8 cellular contexts compared by ENCODE assay signal in the genomic region with DNA sequence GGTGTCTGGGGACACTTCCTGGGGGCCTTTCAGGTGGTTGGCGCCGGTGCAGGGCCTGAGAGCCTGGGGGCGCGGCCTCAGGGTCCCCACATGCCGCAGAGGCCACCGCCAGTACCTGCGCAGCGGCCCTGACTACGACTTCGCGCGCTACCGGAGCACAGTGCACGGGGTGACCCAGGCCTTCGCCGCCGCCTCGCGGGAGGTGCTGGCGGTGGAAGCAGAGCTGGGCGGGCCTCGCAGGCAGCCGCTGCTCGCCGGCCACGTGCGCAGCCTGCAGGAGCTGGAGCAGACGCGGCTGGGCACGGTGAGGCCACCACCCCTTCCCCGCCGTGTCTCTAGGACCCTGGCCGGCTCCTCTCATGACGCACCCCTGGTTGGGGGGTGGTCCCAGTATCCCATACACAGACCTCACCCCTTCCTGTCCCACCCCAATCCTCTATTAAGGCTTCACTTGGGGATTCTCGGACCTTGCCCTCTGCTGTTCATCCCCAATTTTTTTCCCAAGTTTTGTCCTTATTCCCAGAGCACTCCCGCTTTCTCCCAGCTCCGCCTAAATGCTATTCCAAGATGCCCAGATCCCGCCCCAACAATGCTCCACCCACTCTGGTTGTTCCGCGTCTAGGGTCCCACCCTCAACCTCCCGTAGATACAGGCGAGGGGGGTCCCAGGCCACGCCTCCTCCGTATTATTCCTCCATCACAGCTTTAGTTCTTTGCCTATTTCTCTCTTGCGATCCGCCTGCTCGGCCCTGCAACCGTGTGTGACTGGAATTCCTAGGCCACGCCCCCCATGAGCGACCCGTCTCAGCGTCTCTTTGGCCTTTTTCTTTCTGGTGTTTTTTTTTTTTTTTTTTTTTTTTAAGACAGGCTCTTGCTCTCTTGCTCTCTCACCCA. TPM values are rescaled to one million over a fixed set of nuclear protein-coding genes. Genes with fewer than 3 reads are reported as not detected.
A peak's percentile ranks its signal among the peaks of the same experiment; 100 is the strongest.
DNase-seq lines count a peak whose midpoint lies in the region; ATAC-seq, FAIRE-seq and TF ChIP-seq lines count a peak whose summit lies in the region.

No MANE protein-coding gene starts in this region.

- peak overlapping the region; percentile 92 for H2AFZ ChIP-seq in endothelial cell of umbilical vein (ENCODE audit: low read depth, low read length)

- H3K9me3 ChIP-seq in endothelial cell of umbilical vein (replicated peaks; ENCODE audit: control insufficient read depth, insufficient read depth, low read length) (no peaks in the 10 kb centered on the region), mononuclear cell (ENCODE audit: low read depth, low read length) (no peaks in the 10 kb centered on the region)

- peaks cover 0 to 2% of the 10 kb centered on the region in 2 experiments for H3K36me3 ChIP-seq in endothelial cell of umbilical vein (ENCODE audit: control insufficient read depth in 2 of 2, extremely low read depth in 1 of 2, insufficient read depth in 2 of 2, low read length in 2 of 2)

- TF ChIP-seq POLR2A in endothelial cell of umbilical vein (IDR thresholded peaks at IDR 0.05; ENCODE audit: low read depth, low read length) = no peak

- CTCF ChIA-PET in AG04449 (lab: Yijun Ruan, JAX) = interaction anchor here (0.6 to 15.9 kb wide), 29 partner anchors 8 to 282 kb away, joined by 3 to 286 read pairs (median 4); partner anchors contain the start of genes ELL, KXD1, UBA52 and UPF1
- CTCF ChIA-PET in endothelial cell of umbilical vein (lab: Charles Lee) = interaction anchor here (0.6 to 3.4 kb wide), 34 partner anchors 9 to 330 kb away, joined by 3 to 24 read pairs (median 4); partner anchors contain the start of genes COPE, DDX49, ELL and KXD1

- POLR2A ChIA-PET in AG04449 (lab: Yijun Ruan, JAX) = interaction anchor here (0.5 to 1.9 kb wide), 5 partner anchors 18 to 242 kb away, joined by 3 to 8 read pairs (median 5); partner anchors contain the start of genes KXD1, UBA52 and UPF1
- POLR2A ChIA-PET in endothelial cell of umbilical vein (lab: Charles Lee) = interaction anchor here (0.7 to 1.4 kb wide), 5 partner anchors 17 to 70 kb away, joined by 3 to 9 read pairs (median 3); partner anchors contain the start of gene UBA52

- TF ChIP-seq CTCF in AG04449 (IDR thresholded peaks at IDR 0.05; ENCODE audit: insufficient read depth, low read length, missing control alignments) = peak; percentile 27
- peak in 1 of 2 donors; percentile 37 for TF ChIP-seq CTCF in endothelial cell of umbilical vein (IDR thresholded peaks at IDR 0.05; ENCODE audit: extremely low read depth in 1 of 2, insufficient read depth in 1 of 2, low read depth in 1 of 2, low read length in 2 of 2)

- H3K4me3 ChIP-seq in AG04449 (ENCODE audit: low read depth, low read length) (peak overlapping the region; percentile 72), endothelial cell of umbilical vein (replicated peaks in 1 of 3; ENCODE audit: insufficient read depth in 1 of 3, low read depth in 1 of 3, low read length in 3 of 3) (peak overlapping the region; percentile 32 to 78 (median 65)), mononuclear cell (ENCODE audit: low read length) (peak overlapping the region; percentile 66)

- peaks cover 3% of the 10 kb centered on the region for H3K27me3 Mint-ChIP-seq in stimulated activated naive CD8-positive, alpha-beta T cell treated with anti-CD3 and anti-CD28 coated beads, Interleukin-15, amount 100 ng/mL, for 72 hours

- intact Hi-C loops in endothelial cell of umbilical vein (cut with micrococcal nuclease) = loop anchor here (1.0 kb wide), 2 partner anchors 67 to 330 kb away; partner anchors contain the start of genes COPE, DDX49 and ELL

- DNase-seq in AG04449 (ENCODE audit: low read depth, low spot score) (no peak), NCI-H446 (lab: John Stamatoyannopoulos, UW) (peak; percentile 70 to 87), endothelial cell of umbilical vein (ENCODE audit: low read depth, low spot score) (peak; percentile 54)
- peak; percentile 67 to 70 for DNase-seq in activated CD4-positive, alpha-beta T cell treated with anti-CD3 and anti-CD28 coated beads, Interleukin-2, amount 50 U/mL, for 48 hours
- DNase-seq in stimulated activated naive CD8-positive, alpha-beta T cell treated with anti-CD3 and anti-CD28 coated beads, Interleukin-15, amount 100 ng/mL, for 72 hours = peak; percentile 84 to 86

- peak overlapping the region; percentile 16 for H3K27ac ChIP-seq in endothelial cell of umbilical vein (ENCODE audit: insufficient read depth, low read depth, low read length)

- H3K9ac ChIP-seq in endothelial cell of umbilical vein (replicated peaks; ENCODE audit: extremely low read depth, insufficient read depth, low read length) = peak overlapping the region; percentile 56

- H3K27me3 ChIP-seq in endothelial cell of umbilical vein (ENCODE audit: control insufficient read depth in 2 of 2, insufficient read depth in 2 of 2, low read length in 2 of 2) (no peaks in the 10 kb centered on the region), mononuclear cell (ENCODE audit: insufficient read depth, low read length) (no peaks in the 10 kb centered on the region)

- peak overlapping the region; percentile 91 to 95 for H3K4me3 Mint-ChIP-seq in stimulated activated naive CD8-positive, alpha-beta T cell treated with anti-CD3 and anti-CD28 coated beads, Interleukin-15, amount 100 ng/mL, for 72 hours

- H3K9me1 ChIP-seq in endothelial cell of umbilical vein (replicated peaks; ENCODE audit: control insufficient read depth, extremely low read depth, insufficient read depth, low read length) = no peaks in the 10 kb centered on the region

- H3K9me3 Mint-ChIP-seq in stimulated activated naive CD8-positive, alpha-beta T cell treated with anti-CD3 and anti-CD28 coated beads, Interleukin-15, amount 100 ng/mL, for 72 hours = no peaks in the 10 kb centered on the region

- peak; percentile 86 for FAIRE-seq in endothelial cell of umbilical vein (lab: Jason Lieb, UNC)

- ATAC-seq in GM18511 (IDR thresholded peaks at IDR 0.05; ENCODE audit: unreplicated experiment) = peak; percentile 37
- ATAC-seq in HG03066 (IDR thresholded peaks at IDR 0.05; ENCODE audit: low read depth, unreplicated experiment) = peak; percentile 19
- peak; percentile 79 for ATAC-seq in stimulated activated naive CD8-positive, alpha-beta T cell treated with anti-CD3 and anti-CD28 coated beads, Interleukin-15, amount 100 ng/mL, for 72 hours

- peaks cover 18% of the 10 kb centered on the region for H3K4me1 ChIP-seq in endothelial cell of umbilical vein (ENCODE audit: control insufficient read depth, extremely low read depth, insufficient read depth, low read length)
- peaks cover 48% of the 10 kb centered on the region for H3K4me1 ChIP-seq in mononuclear cell (ENCODE audit: insufficient read depth, low read length)

- H4K20me1 ChIP-seq in endothelial cell of umbilical vein (replicated peaks; ENCODE audit: control insufficient read depth, extremely low read depth, insufficient read depth, low read length) = no peaks in the 10 kb centered on the region

- no TSS peak for BruUV-seq in endothelial cell of umbilical vein (replicated peaks; lab: Mats Ljungman, UMichigan)

- dilution Hi-C loops in endothelial cell of umbilical vein (cut with MboI; ENCODE audit: extremely low pct_ligation_motif_present, low sequenced_read_pairs) = no loop called here

- no peaks in the 10 kb centered on the region for H3K79me2 ChIP-seq in endothelial cell of umbilical vein (ENCODE audit: control insufficient read depth, insufficient read depth, low read length)

- H3K4me2 ChIP-seq in endothelial cell of umbilical vein (ENCODE audit: insufficient read depth, low read length) = peak overlapping the region; percentile 68

- H3K4me1 Mint-ChIP-seq in stimulated activated naive CD8-positive, alpha-beta T cell treated with anti-CD3 and anti-CD28 coated beads, Interleukin-15, amount 100 ng/mL, for 72 hours = peaks cover 69% of the 10 kb centered on the region

- peak overlapping the region; percentile 90 to 98 for H3K27ac Mint-ChIP-seq in stimulated activated naive CD8-positive, alpha-beta T cell treated with anti-CD3 and anti-CD28 coated beads, Interleukin-15, amount 100 ng/mL, for 72 hours

RNA-seq across cellular contexts. Expression of gene REX1BD, which starts 1.0 kb away (rescaled TPM):
- total RNA-seq in endothelial cell of umbilical vein (64.0 and 64.4 TPM in 2 replicates), mononuclear cell (48.7 TPM)
- polyA plus RNA-seq in endothelial cell of umbilical vein = 90.9 and 115 TPM in 2 replicates
- 43.9 and 61.4 TPM in 2 replicates for polyA plus RNA-seq in endothelial cell of umbilical vein (2011; cell fraction: cytosol; rRNA removed)
- polyA plus RNA-seq in endothelial cell of umbilical vein (2011; cell fraction: nucleus; rRNA removed) = 123 and 146 TPM in 2 replicates
- polyA plus RNA-seq in endothelial cell of umbilical vein (2012) = 48.8 and 72.1 TPM in 2 replicates
- polyA minus RNA-seq in endothelial cell of umbilical vein = 6.2 and 12.6 TPM in 2 replicates
- polyA minus RNA-seq in endothelial cell of umbilical vein (2011; cell fraction: cytosol; rRNA and poly(A)+ RNA removed) = 21.3 TPM
- 6.5 and 10.3 TPM in 2 replicates for polyA minus RNA-seq in endothelial cell of umbilical vein (2011; cell fraction: nucleus; rRNA and poly(A)+ RNA removed)

RNA-seq across cellular contexts. Expression of gene CRLF1, which starts 17.0 kb away (rescaled TPM):
- total RNA-seq in endothelial cell of umbilical vein = not detected in 2 replicates
- polyA plus RNA-seq in endothelial cell of umbilical vein = 0.18 and 0.37 TPM in 2 replicates
- polyA plus RNA-seq in endothelial cell of umbilical vein (2011; cell fraction: cytosol; rRNA removed) = 0.11 and 0.19 TPM in 2 replicates
- not detected in 2 replicates for polyA plus RNA-seq in endothelial cell of umbilical vein (2011; cell fraction: nucleus; rRNA removed)
- 1.6 and 2.4 TPM in 2 replicates for polyA plus RNA-seq in endothelial cell of umbilical vein (2012)
- polyA minus RNA-seq in endothelial cell of umbilical vein = 0.49 TPM in 1 of 2 replicates, not detected in the other
- not detected for polyA minus RNA-seq in endothelial cell of umbilical vein (2011; cell fraction: cytosol; rRNA and poly(A)+ RNA removed)
- not detected in 2 replicates for polyA minus RNA-seq in endothelial cell of umbilical vein (2011; cell fraction: nucleus; rRNA and poly(A)+ RNA removed)
- total RNA-seq in mononuclear cell = 0.21 TPM

RNA-seq across cellular contexts. Expression of gene UBA52, which starts 18.0 kb away (rescaled TPM):
- total RNA-seq in endothelial cell of umbilical vein (1,218 and 1,221 TPM in 2 replicates), mononuclear cell (1,795 TPM)
- 3,506 and 3,571 TPM in 2 replicates for polyA plus RNA-seq in endothelial cell of umbilical vein
- 2,771 and 2,866 TPM in 2 replicates for polyA plus RNA-seq in endothelial cell of umbilical vein (2011; cell fraction: cytosol; rRNA removed)
- polyA plus RNA-seq in endothelial cell of umbilical vein (2011; cell fraction: nucleus; rRNA removed) = 575 and 662 TPM in 2 replicates
- 2,341 and 2,861 TPM in 2 replicates for polyA plus RNA-seq in endothelial cell of umbilical vein (2012)
- polyA minus RNA-seq in endothelial cell of umbilical vein = 1,836 and 1,951 TPM in 2 replicates
- polyA minus RNA-seq in endothelial cell of umbilical vein (2011; cell fraction: cytosol; rRNA and poly(A)+ RNA removed) = 681 TPM
- 118 and 161 TPM in 2 replicates for polyA minus RNA-seq in endothelial cell of umbilical vein (2011; cell fraction: nucleus; rRNA and poly(A)+ RNA removed)

RNA-seq across cellular contexts. Expression of gene TMEM59L, which starts 23.0 kb away (rescaled TPM):
- 0.25 and 0.97 TPM in 2 replicates for total RNA-seq in endothelial cell of umbilical vein
- polyA plus RNA-seq in endothelial cell of umbilical vein = 0.43 and 0.60 TPM in 2 replicates
- 0.14 and 0.25 TPM in 2 replicates for polyA plus RNA-seq in endothelial cell of umbilical vein (2011; cell fraction: cytosol; rRNA removed)
- 2.0 and 2.1 TPM in 2 replicates for polyA plus RNA-seq in endothelial cell of umbilical vein (2011; cell fraction: nucleus; rRNA removed)
- 0.83 and 0.90 TPM in 2 replicates for polyA plus RNA-seq in endothelial cell of umbilical vein (2012)
- polyA minus RNA-seq in endothelial cell of umbilical vein = 0.27 TPM in 1 of 2 replicates, not detected in the other
- not detected for polyA minus RNA-seq in endothelial cell of umbilical vein (2011; cell fraction: cytosol; rRNA and poly(A)+ RNA removed)
- not detected in 2 replicates for polyA minus RNA-seq in endothelial cell of umbilical vein (2011; cell fraction: nucleus; rRNA and poly(A)+ RNA removed)
- total RNA-seq in mononuclear cell = not detected

RNA-seq across cellular contexts. Expression of gene KXD1, which starts 32.0 kb away (rescaled TPM):
- total RNA-seq in endothelial cell of umbilical vein (127 and 134 TPM in 2 replicates), mononuclear cell (70.5 TPM)
- 186 and 236 TPM in 2 replicates for polyA plus RNA-seq in endothelial cell of umbilical vein
- 181 and 184 TPM in 2 replicates for polyA plus RNA-seq in endothelial cell of umbilical vein (2011; cell fraction: cytosol; rRNA removed)
- 119 and 122 TPM in 2 replicates for polyA plus RNA-seq in endothelial cell of umbilical vein (2011; cell fraction: nucleus; rRNA removed)
- 121 and 147 TPM in 2 replicates for polyA plus RNA-seq in endothelial cell of umbilical vein (2012)
- 136 and 138 TPM in 2 replicates for polyA minus RNA-seq in endothelial cell of umbilical vein
- 54.0 TPM for polyA minus RNA-seq in endothelial cell of umbilical vein (2011; cell fraction: cytosol; rRNA and poly(A)+ RNA removed)
- 24.3 and 32.2 TPM in 2 replicates for polyA minus RNA-seq in endothelial cell of umbilical vein (2011; cell fraction: nucleus; rRNA and poly(A)+ RNA removed)

Comparison
In these comparisons a context has a peak if more than half of its experiments do, and no peak if none do; other contexts are left out.
1. ATAC-seq: peak in every context shown above with its lines; median percentile 79 in stimulated activated naive CD8-positive, alpha-beta T cell treated with anti-CD3 and anti-CD28 coated beads, Interleukin-15, amount 100 ng/mL, for 72 hours; 37 in GM18511; 19 in HG03066.